ENCODE assay signal across 8 cellular contexts in the genomic region with DNA sequence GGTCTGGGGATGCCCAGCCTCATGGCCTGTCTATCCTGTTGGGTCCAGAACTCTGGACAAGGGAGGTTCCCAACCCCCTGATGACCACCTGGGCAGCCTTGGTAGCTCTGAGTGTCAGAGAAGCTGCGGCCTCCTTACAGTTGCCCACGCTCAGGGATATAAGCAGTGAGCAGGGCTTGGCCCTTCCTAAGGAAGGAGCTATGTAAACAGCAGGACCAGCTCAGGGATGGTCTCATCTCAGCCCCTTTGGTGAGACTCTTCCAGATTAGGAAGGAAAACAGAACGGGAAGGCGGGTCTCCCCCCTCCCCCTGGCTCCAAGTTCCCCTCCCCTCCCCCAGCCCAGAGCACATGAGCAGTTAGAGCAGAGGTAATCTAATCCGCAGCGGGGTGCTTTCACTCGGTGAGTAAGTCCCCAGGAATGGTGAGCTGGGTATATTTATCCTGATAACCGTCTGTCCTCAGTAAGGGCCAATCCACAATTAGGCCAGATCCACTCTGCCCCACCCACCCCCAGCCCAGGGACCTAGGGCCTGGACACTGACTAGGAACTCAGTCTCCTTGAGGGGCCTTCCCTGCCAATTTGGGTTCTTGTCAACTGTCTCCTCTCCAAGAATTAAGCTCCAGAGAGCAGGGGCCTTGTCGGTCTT. TPM values are rescaled to one million over a fixed set of nuclear protein-coding genes. Genes with fewer than 3 reads are reported as not detected.
A peak's percentile ranks its signal among the peaks of the same experiment; 100 is the strongest.
DNase-seq lines count a peak whose midpoint lies in the region; ATAC-seq and TF ChIP-seq lines count a peak whose summit lies in the region.

No MANE protein-coding gene starts in this region.

- in situ Hi-C loops in GM13977 (cut with MboI; ENCODE audit: low pct_unique_long_range_greater_than_20kb, low sequenced_read_pairs, unreplicated experiment): no loop called here

- no peak for ATAC-seq in HG03039 (IDR thresholded peaks at IDR 0.05; ENCODE audit: unreplicated experiment)

- no peak for TF ChIP-seq CTCF in endothelial cell (IDR thresholded peaks at IDR 0.05; ENCODE audit: unreplicated experiment)
- TF ChIP-seq CTCF in GM13977 (IDR thresholded peaks at IDR 0.05; ENCODE audit: extremely low read depth, insufficient read depth, missing control alignments): no peak

- no peaks in the 10 kb centered on the region for H3K27me3 Mint-ChIP-seq in T-helper 1 cell treated with Interleukin-12 subunit alpha and Interleukin-12 subunit beta and Interleukin-4 antibody, amounts not matched to agents 30 μg/mL and 1 μg/mL, for 36 hours (ENCODE audit: low read depth)
- peaks cover 31% of the 10 kb centered on the region for H3K27me3 Mint-ChIP-seq in endothelial cell (ENCODE audit: unreplicated experiment)

- peak overlapping the region; percentile 98 for H3K27ac ChIP-seq in SJCRH30
- H3K27ac ChIP-seq in muscle layer of duodenum (ENCODE audit: low read length): peak overlapping the region; percentile 96

- DNase-seq in T-helper 1 cell (no peak), SJCRH30 (peak; percentile 92 to 93), endothelial cell (ENCODE audit: low spot score) (no peak), GM13977 (ENCODE audit: low spot score) (no peak), MV-4-11 (lab: John Stamatoyannopoulos, UW) (no peak)

- H3K9me3 ChIP-seq in SJCRH30 (replicated peaks): no peaks in the 10 kb centered on the region
- no peaks in the 10 kb centered on the region for H3K9me3 ChIP-seq in muscle layer of duodenum (ENCODE audit: control insufficient read depth in 1 of 2, low read length in 2 of 2)

- peak overlapping the region; percentile 93 for H3K27ac Mint-ChIP-seq in T-helper 1 cell treated with Interleukin-12 subunit alpha and Interleukin-12 subunit beta and Interleukin-4 antibody, amounts not matched to agents 30 μg/mL and 1 μg/mL, for 36 hours
- peak overlapping the region; percentile 92 for H3K27ac Mint-ChIP-seq in endothelial cell (ENCODE audit: unreplicated experiment)

- peaks cover 86% of the 10 kb centered on the region for H3K4me1 Mint-ChIP-seq in T-helper 1 cell treated with Interleukin-12 subunit alpha and Interleukin-12 subunit beta and Interleukin-4 antibody, amounts not matched to agents 30 μg/mL and 1 μg/mL, for 36 hours (ENCODE audit: low read depth)
- H3K4me1 Mint-ChIP-seq in endothelial cell (ENCODE audit: unreplicated experiment): peaks cover 90% of the 10 kb centered on the region

- no peaks in the 10 kb centered on the region for H3K36me3 ChIP-seq in SJCRH30
- no peaks in the 10 kb centered on the region for H3K36me3 ChIP-seq in muscle layer of duodenum (ENCODE audit: control insufficient read depth in 1 of 2, insufficient read depth in 2 of 2, low read length in 2 of 2)

- peaks cover 69% of the 10 kb centered on the region for H3K4me1 ChIP-seq in SJCRH30
- H3K4me1 ChIP-seq in muscle layer of duodenum (ENCODE audit: control insufficient read depth in 1 of 2, insufficient read depth in 2 of 2, low read length in 2 of 2): peaks cover 84 to 92% of the 10 kb centered on the region in 2 donors

- peak overlapping the region; percentile 31 for H3K4me3 ChIP-seq in SJCRH30
- H3K4me3 ChIP-seq in muscle layer of duodenum (ENCODE audit: low read depth in 1 of 2, low read length in 2 of 2): peak overlapping the region; percentile 2 to 34

- H3K27me3 ChIP-seq in SJCRH30 (no peaks in the 10 kb centered on the region), muscle layer of duodenum (ENCODE audit: low read depth, low read length) (no peaks in the 10 kb centered on the region)

- peak overlapping the region; percentile 73 for H3K4me3 Mint-ChIP-seq in T-helper 1 cell treated with Interleukin-12 subunit alpha and Interleukin-12 subunit beta and Interleukin-4 antibody, amounts not matched to agents 30 μg/mL and 1 μg/mL, for 36 hours
- H3K4me3 Mint-ChIP-seq in endothelial cell (ENCODE audit: unreplicated experiment): peak overlapping the region; percentile 73

- no peaks in the 10 kb centered on the region for H3K9me3 Mint-ChIP-seq in T-helper 1 cell treated with Interleukin-12 subunit alpha and Interleukin-12 subunit beta and Interleukin-4 antibody, amounts not matched to agents 30 μg/mL and 1 μg/mL, for 36 hours
- H3K9me3 Mint-ChIP-seq in endothelial cell (ENCODE audit: unreplicated experiment): no peaks in the 10 kb centered on the region

- peaks cover 11% of the 10 kb centered on the region for H3K36me3 Mint-ChIP-seq in T-helper 1 cell treated with Interleukin-12 subunit alpha and Interleukin-12 subunit beta and Interleukin-4 antibody, amounts not matched to agents 30 μg/mL and 1 μg/mL, for 36 hours (ENCODE audit: low read depth)
- peaks cover 21% of the 10 kb centered on the region for H3K36me3 Mint-ChIP-seq in endothelial cell (ENCODE audit: low read depth, unreplicated experiment)

RNA-seq across cellular contexts. Expression of a gene that starts 29.5 kb away (rescaled TPM):
- 2,854 and 3,078 TPM in 2 replicates for total RNA-seq in SJCRH30 (2014; rRNA removed; shearing (Covaris generic))
- 2,318 TPM for total RNA-seq in endothelial cell (ENCODE audit: unreplicated experiment)

RNA-seq across cellular contexts. Expression of a gene that starts 35.1 kb away (rescaled TPM):
- total RNA-seq in SJCRH30 (2014; rRNA removed; shearing (Covaris generic)): 23.2 and 29.7 TPM in 2 replicates
- 227 TPM for total RNA-seq in endothelial cell (ENCODE audit: unreplicated experiment)

RNA-seq across cellular contexts. Expression of a gene that starts 35.9 kb away (rescaled TPM):
- 49.7 and 61.9 TPM in 2 replicates for total RNA-seq in SJCRH30 (2014; rRNA removed; shearing (Covaris generic))
- total RNA-seq in endothelial cell (ENCODE audit: unreplicated experiment): 54.0 TPM

Comparison
In these comparisons a context has a peak if more than half of its experiments do, and no peak if none do; other contexts are left out.
1. DNase-seq: peak in SJCRH30 (2 of 2); none in T-helper 1 cell (0 of 5), endothelial cell (single experiment), GM13977 (single experiment) and MV-4-11 (single experiment).